Comparison of ENCODE assay signal across 15 cellular contexts in genomic region chr2:3604207-3604877, GRCh38. TPM values are rescaled to one million over a fixed set of nuclear protein-coding genes. Genes with fewer than 3 reads are reported as not detected.
DNase-seq lines count a peak whose midpoint lies in the region; ATAC-seq and TF ChIP-seq lines count a peak whose summit lies in the region.
"Had no signal": no experiment of that assay in that cellular context is flagged by ENCODE, and none has a peak within 500 bp of the region (broad histone marks: within the 10 kb centered on the region; RNA-seq: fewer than 3 reads in every experiment).

No MANE protein-coding gene starts in this region.

- no peaks in the 10 kb centered on the region for H3K9me3 ChIP-seq in smooth muscle cell (replicated peaks; ENCODE audit: low read depth)

- no peaks in the 10 kb centered on the region for H3K27me3 Mint-ChIP-seq in activated CD8-positive, alpha-beta memory T cell treated with anti-CD3 and anti-CD28 coated beads, Interleukin-2, amount 10 ng/mL, durations not matched to agents 7 days and 5 days
- H3K27me3 Mint-ChIP-seq: CD4-positive, alpha-beta memory T cell had no signal

- no peaks in the 10 kb centered on the region for H3K4me1 ChIP-seq in smooth muscle cell (ENCODE audit: low read depth)

- no peak overlapping the region for H3K27ac Mint-ChIP-seq in activated CD8-positive, alpha-beta memory T cell treated with anti-CD3 and anti-CD28 coated beads, Interleukin-2, amount 10 ng/mL, durations not matched to agents 7 days and 5 days

- no peak overlapping the region for H3K9ac ChIP-seq in smooth muscle cell (ENCODE audit: low read depth)
- H3K9ac ChIP-seq: GM23248 had no signal

- no peaks in the 10 kb centered on the region for H3K79me2 ChIP-seq in smooth muscle cell (ENCODE audit: low read depth)

- TF ChIP-seq CTCF in fibroblast of villous mesenchyme (IDR thresholded peaks at IDR 0.05; ENCODE audit: insufficient read depth, low read depth, low read length) (no peak), smooth muscle cell (IDR thresholded peaks at IDR 0.05; ENCODE audit: borderline replicate concordance, insufficient read depth, poor library complexity, severe bottlenecking) (no peak)

- peak overlapping the region; percentile 15 for H3K27ac ChIP-seq in smooth muscle cell (ENCODE audit: low read depth)
- H3K27ac ChIP-seq: brain microvascular endothelial cell, GM23248, VCaP had no signal

- peaks cover 4% of the 10 kb centered on the region for H3F3A ChIP-seq in smooth muscle cell (ENCODE audit: low read depth)

- CTCF ChIA-PET in activated CD8-positive, alpha-beta memory T cell treated with anti-CD3 and anti-CD28 coated beads, Interleukin-2, amount 10 ng/mL, durations not matched to agents 7 days and 5 days (lab: Charles Lee): interaction anchor here (0.8 kb wide), 1 partner anchor 16 kb away, joined by 3 read pairs; no protein-coding TSS in a partner anchor

- peak overlapping the region; percentile 40 for H3K4me2 ChIP-seq in smooth muscle cell

- peak; percentile 35 for DNase-seq in activated CD8-positive, alpha-beta memory T cell treated with anti-CD3 and anti-CD28 coated beads, Interleukin-2, amount 10 ng/mL, durations not matched to agents 7 days and 5 days
- DNase-seq in activated CD8-positive, alpha-beta memory T cell treated with anti-CD3 and anti-CD28 coated beads for 24 hours: no peak
- DNase-seq in SK-N-DZ (ENCODE audit: low spot score): peak; percentile 98
- DNase-seq in fibroblast of villous mesenchyme (ENCODE audit: low read depth): peak; percentile 53
- DNase-seq in smooth muscle cell (lab: John Stamatoyannopoulos, UW; ENCODE audit: unreplicated experiment): no peak
- DNase-seq in NOMO-1 (lab: John Stamatoyannopoulos, UW; ENCODE audit: unreplicated experiment in 2 of 2): no peak
- DNase-seq: brain microvascular endothelial cell, foreskin fibroblast, NCI-H345, trophoblast cell had no signal

- H4K20me1 ChIP-seq in smooth muscle cell (ENCODE audit: low read depth): no peaks in the 10 kb centered on the region

- no peak for ATAC-seq in activated CD8-positive, alpha-beta memory T cell treated with anti-CD3 and anti-CD28 coated beads, Interleukin-2, amount 10 ng/mL, durations not matched to agents 7 days and 5 days
- no peak for ATAC-seq in HG02840 (IDR thresholded peaks at IDR 0.05; ENCODE audit: low FRiP score, unreplicated experiment)
- ATAC-seq in GM21576 (IDR thresholded peaks at IDR 0.05; ENCODE audit: unreplicated experiment): no peak

- H3K36me3 Mint-ChIP-seq in activated CD8-positive, alpha-beta memory T cell treated with anti-CD3 and anti-CD28 coated beads, Interleukin-2, amount 10 ng/mL, durations not matched to agents 7 days and 5 days: no peaks in the 10 kb centered on the region
- H3K36me3 Mint-ChIP-seq: CD4-positive, alpha-beta memory T cell had no signal

- no peak overlapping the region for H2AFZ ChIP-seq in smooth muscle cell (ENCODE audit: low read depth)
- H2AFZ ChIP-seq: GM23248 had no signal

- no peak overlapping the region for H3K4me3 Mint-ChIP-seq in activated CD8-positive, alpha-beta memory T cell treated with anti-CD3 and anti-CD28 coated beads, Interleukin-2, amount 10 ng/mL, durations not matched to agents 7 days and 5 days

- no peaks in the 10 kb centered on the region for H3K9me3 Mint-ChIP-seq in activated CD8-positive, alpha-beta memory T cell treated with anti-CD3 and anti-CD28 coated beads, Interleukin-2, amount 10 ng/mL, durations not matched to agents 7 days and 5 days (ENCODE audit: low read depth)

- 37% methylated on average over 16 of the region's 16 CpGs for WGBS in smooth muscle cell (ENCODE audit: low lambda C conversion rate)

- no peaks in the 10 kb centered on the region for H3K36me3 ChIP-seq in smooth muscle cell (ENCODE audit: low read depth)
- H3K36me3 ChIP-seq: brain microvascular endothelial cell had no signal

- H3K4me1 Mint-ChIP-seq in activated CD8-positive, alpha-beta memory T cell treated with anti-CD3 and anti-CD28 coated beads, Interleukin-2, amount 10 ng/mL, durations not matched to agents 7 days and 5 days: peaks cover 21% of the 10 kb centered on the region

- no peaks in the 10 kb centered on the region for H3K27me3 ChIP-seq in smooth muscle cell (ENCODE audit: low read depth)
- H3K27me3 ChIP-seq: brain microvascular endothelial cell had no signal

- H3K4me3 ChIP-seq in fibroblast of villous mesenchyme (ENCODE audit: low read depth, low read length) (no peak overlapping the region), smooth muscle cell (no peak overlapping the region)
- H3K4me3 ChIP-seq: GM23248 had no signal

RNA-seq across cellular contexts. Expression of gene COLEC11, which starts 9.4 kb away (rescaled TPM):
- under 1 TPM; 0.23 to 0.32 TPM for total RNA-seq in activated CD8-positive, alpha-beta memory T cell treated with anti-CD3 and anti-CD28 coated beads, Interleukin-2, amount 10 ng/mL, durations not matched to agents 7 days and 5 days
- 28.0 and 37.2 TPM in 2 replicates for polyA plus RNA-seq in SK-N-DZ (2014; cell fraction: cytosol; rRNA removed)
- polyA plus RNA-seq in SK-N-DZ (2014; cell fraction: nucleus; rRNA removed): 24.5 and 27.2 TPM in 2 replicates
- 0.43 and 1.6 TPM in 2 replicates for total RNA-seq in fibroblast of villous mesenchyme
- total RNA-seq in smooth muscle cell: 18.1 and 24.9 TPM in 2 replicates
- polyA plus RNA-seq in smooth muscle cell: 24.0 and 30.8 TPM in 2 replicates
- total RNA-seq: CD4-positive, alpha-beta memory T cell; GM23248 had no signal
- polyA plus RNA-seq: GM23248 had no signal

RNA-seq across cellular contexts. Expression of gene RPS7, which starts 29.3 kb away (rescaled TPM):
- total RNA-seq in activated CD8-positive, alpha-beta memory T cell treated with anti-CD3 and anti-CD28 coated beads, Interleukin-2, amount 10 ng/mL, durations not matched to agents 7 days and 5 days: 1,000 to 10,000 TPM; 1,010 to 1,163 TPM
- 7,441 and 7,592 TPM in 2 replicates for polyA plus RNA-seq in SK-N-DZ (2014; cell fraction: cytosol; rRNA removed)
- 6,740 and 9,402 TPM in 2 replicates for polyA plus RNA-seq in SK-N-DZ (2014; cell fraction: nucleus; rRNA removed)
- 1,279 and 1,357 TPM in 2 replicates for total RNA-seq in fibroblast of villous mesenchyme
- total RNA-seq in smooth muscle cell: 2,961 and 3,073 TPM in 2 replicates
- 458 and 471 TPM in 2 replicates for polyA plus RNA-seq in smooth muscle cell

RNA-seq across cellular contexts. Expression of gene RNASEH1, which starts 46.2 kb away (rescaled TPM):
- 10 to 100 TPM; 26.3 to 32.9 TPM for total RNA-seq in activated CD8-positive, alpha-beta memory T cell treated with anti-CD3 and anti-CD28 coated beads, Interleukin-2, amount 10 ng/mL, durations not matched to agents 7 days and 5 days
- polyA plus RNA-seq in SK-N-DZ (2014; cell fraction: cytosol; rRNA removed): 35.5 and 40.1 TPM in 2 replicates
- 22.3 and 30.8 TPM in 2 replicates for polyA plus RNA-seq in SK-N-DZ (2014; cell fraction: nucleus; rRNA removed)
- total RNA-seq in fibroblast of villous mesenchyme: 42.7 and 48.3 TPM in 2 replicates
- total RNA-seq in smooth muscle cell: 18.3 and 22.0 TPM in 2 replicates
- 32.7 and 39.2 TPM in 2 replicates for polyA plus RNA-seq in smooth muscle cell

RNA-seq across cellular contexts. Expression of gene ALLC, which starts 53.7 kb away (rescaled TPM):
- total RNA-seq in activated CD8-positive, alpha-beta memory T cell treated with anti-CD3 and anti-CD28 coated beads, Interleukin-2, amount 10 ng/mL, durations not matched to agents 7 days and 5 days: not detected
- polyA plus RNA-seq in SK-N-DZ (2014; cell fraction: cytosol; rRNA removed): 0.15 TPM in 1 of 2 replicates, not detected in the other
- polyA plus RNA-seq in SK-N-DZ (2014; cell fraction: nucleus; rRNA removed): 0.21 and 0.38 TPM in 2 replicates
- under 0.01 TPM in 1 of 2 replicates, not detected in the other for total RNA-seq in fibroblast of villous mesenchyme
- total RNA-seq in smooth muscle cell: not detected in 2 replicates
- polyA plus RNA-seq in smooth muscle cell: not detected in 2 replicates
- total RNA-seq: CD4-positive, alpha-beta memory T cell; GM23248 had no signal
- polyA plus RNA-seq: CD4-positive, alpha-beta memory T cell; GM23248 had no signal

Comparison
In these comparisons a context has a peak if more than half of its experiments do, and no peak if none do; other contexts are left out.
1. DNase-seq: peak in activated CD8-positive, alpha-beta memory T cell treated with anti-CD3 and anti-CD28 coated beads, Interleukin-2, amount 10 ng/mL, durations not matched to agents 7 days and 5 days (single experiment), SK-N-DZ (single experiment) and fibroblast of villous mesenchyme (single experiment); none in activated CD8-positive, alpha-beta memory T cell treated with anti-CD3 and anti-CD28 coated beads for 24 hours (single experiment), smooth muscle cell (single experiment) and NOMO-1 (0 of 2).